In genomic region chr3:149224736-149225594, GRCh38 we compare ENCODE assay signal across 1 cellular context.
TF ChIP-seq lines count a peak whose summit lies in the region.

No MANE protein-coding gene starts in this region.

TF ChIP-seq in K562, 482 proteins besides CTCF, POLR2A, EP300 and RAD21 (continued from another document and continues in another):
- TF ChIP-seq CC2D1A (IDR thresholded peaks at IDR 0.05): no peak
- no peak for TF ChIP-seq ZNF76 (CRISPR knock-in tag; IDR thresholded peaks at IDR 0.05; ENCODE audit: borderline replicate concordance)
- TF ChIP-seq ELF1 (tag; IDR thresholded peaks at IDR 0.05): peak; percentile 32; the same call in 1 of the 2 replicates
- TF ChIP-seq ZNF23 (CRISPR knock-in tag; IDR thresholded peaks at IDR 0.05): no peak
- TF ChIP-seq ZFP1 (CRISPR knock-in tag; IDR thresholded peaks at IDR 0.05): no peak
- no peak for TF ChIP-seq DLX4 (CRISPR knock-in tag; IDR thresholded peaks at IDR 0.05)
- no peak for TF ChIP-seq THAP12 (CRISPR knock-in tag; IDR thresholded peaks at IDR 0.05)
- TF ChIP-seq CREB1 (IDR thresholded peaks at IDR 0.05): no peak
- no peak; the same call in 1 of the 2 replicates for TF ChIP-seq CREB1 (CRISPR knock-in tag; IDR thresholded peaks at IDR 0.05)
- TF ChIP-seq ZBTB12 (CRISPR knock-in tag; IDR thresholded peaks at IDR 0.05): no peak
- no peak for TF ChIP-seq ZNF133 (CRISPR knock-in tag; IDR thresholded peaks at IDR 0.05)
- no peak for TF ChIP-seq RERE (CRISPR knock-in tag; IDR thresholded peaks at IDR 0.05; ENCODE audit: borderline replicate concordance)
- no peak for TF ChIP-seq EWSR1 (IDR thresholded peaks at IDR 0.05; ENCODE audit: borderline replicate concordance, low read depth, partially characterized antibody)
- TF ChIP-seq NFATC3 (IDR thresholded peaks at IDR 0.05): no peak
- TF ChIP-seq ZNF639 (CRISPR knock-in tag; conservative IDR thresholded peaks at IDR 0.05 in 1 of 2, IDR thresholded peaks at IDR 0.05 in 1 of 2): peak in 1 of 2 experiments; percentile 47; a peak in 2 of 4 replicates
- TF ChIP-seq ZNF174 (CRISPR knock-in tag; IDR thresholded peaks at IDR 0.05): no peak
- no peak for TF ChIP-seq ZNF511 (CRISPR knock-in tag; IDR thresholded peaks at IDR 0.05)
- TF ChIP-seq IRF2 (CRISPR knock-in tag; IDR thresholded peaks at IDR 0.05): no peak
- TF ChIP-seq BHLHE40 (IDR thresholded peaks at IDR 0.05; ENCODE audit: low read length): 0 out of 2 replicates have a peak, but pooled peaks have one; percentile 14
- no peak for TF ChIP-seq HOXB6 (CRISPR knock-in tag; IDR thresholded peaks at IDR 0.05; ENCODE audit: borderline replicate concordance)
- TF ChIP-seq CTBP1 (IDR thresholded peaks at IDR 0.05; ENCODE audit: borderline replicate concordance): 0 out of 2 replicates have a peak, but pooled peaks have one; percentile 11
- no peak for TF ChIP-seq GTF3C2 (IDR thresholded peaks at IDR 0.05; ENCODE audit: borderline replicate concordance, extremely low read depth, insufficient read length)
- no peak for TF ChIP-seq ZNF12 (CRISPR knock-in tag; IDR thresholded peaks at IDR 0.05)
- TF ChIP-seq GATAD2B (IDR thresholded peaks at IDR 0.05; ENCODE audit: borderline replicate concordance): no peak
- no peak for TF ChIP-seq ZKSCAN1 (IDR thresholded peaks at IDR 0.05; ENCODE audit: low read depth, low read length)
- TF ChIP-seq TSHZ1 (CRISPR knock-in tag; IDR thresholded peaks at IDR 0.05): no peak
- TF ChIP-seq ZBTB33 (CRISPR knock-in tag; IDR thresholded peaks at IDR 0.05): no peak
- TF ChIP-seq DPF2 (IDR thresholded peaks at IDR 0.05): no peak; the same call in 1 of the 2 replicates
- TF ChIP-seq NRF1 (conservative IDR thresholded peaks at IDR 0.05 in 1 of 2, IDR thresholded peaks at IDR 0.05 in 1 of 2): no peak
- no peak for TF ChIP-seq XRCC5 (IDR thresholded peaks at IDR 0.05; ENCODE audit: low read depth, low read length)
- TF ChIP-seq ZNF644 (tag; IDR thresholded peaks at IDR 0.05; ENCODE audit: low read depth): no peak
- TF ChIP-seq FOXP1 (CRISPR knock-in tag; IDR thresholded peaks at IDR 0.05): no peak
- no peak for TF ChIP-seq NEUROD1 (IDR thresholded peaks at IDR 0.05; ENCODE audit: borderline replicate concordance, low read depth, low read length, partially characterized antibody)
